ENCODE assay signal across 23 cellular contexts in genomic region chr10:59126992-59127391, GRCh38. TPM values are rescaled to one million over a fixed set of nuclear protein-coding genes. Genes with fewer than 3 reads are reported as not detected.
DNase-seq lines count a peak whose midpoint lies in the region; FAIRE-seq and TF ChIP-seq lines count a peak whose summit lies in the region.
"Had no signal": no experiment of that assay in that cellular context is flagged by ENCODE, and none has a peak within 500 bp of the region (broad histone marks: within the 10 kb centered on the region; RNA-seq: fewer than 3 reads in every experiment).

No MANE protein-coding gene starts in this region.

- no peaks in the 10 kb centered on the region for H3K27me3 ChIP-seq in small intestine (ENCODE audit: control insufficient read depth in 2 of 2, insufficient read depth in 2 of 2, low read length in 2 of 2)
- H3K27me3 ChIP-seq: SJCRH30 had no signal

- DNase-seq in NCI-H345 (lab: John Stamatoyannopoulos, UW), result peak; percentile 36
- no peak for DNase-seq in NCI-H345 treated with DMSO at 0.1 percent for 48 hours (lab: John Stamatoyannopoulos, UW; ENCODE audit: unreplicated experiment)
- peak; percentile 87 for DNase-seq in kidney tubule cell (ENCODE audit: low spot score)
- peak; percentile 39 for DNase-seq in small intestine
- DNase-seq in KBM-7, result no peak
- no peak for DNase-seq in immature natural killer cell
- no peak for DNase-seq in midbrain (lab: John Stamatoyannopoulos, UW)
- DNase-seq: CD4-positive, alpha-beta memory T cell; GF-D8; Karpas-422; MM.1S; NCI-H1092 treated with DMSO at 0.1 percent for 48 hours; NCI-H2081 treated with DMSO at 0.1 percent for 48 hours; NCI-H2227 treated with DMSO at 0.1 percent for 48 hours; NK-92 treated with Interleukin-12 subunit alpha and Interleukin-12 subunit beta, amount 100 ng/mL, for 24 hours; SJCRH30 had no signal

- peaks cover 0 to 3% (median 0%) of the 10 kb centered on the region in 5 experiments for H3K9me3 Mint-ChIP-seq in brain
- peaks cover 5 to 23% (median 12%) of the 10 kb centered on the region in 6 donors for H3K9me3 Mint-ChIP-seq in immature natural killer cell

- no peaks in the 10 kb centered on the region for H3K9me3 ChIP-seq in small intestine (ENCODE audit: control insufficient read depth, low read depth)
- H3K9me3 ChIP-seq: SJCRH30 had no signal

- in situ Hi-C loops in KBM-7 (cut with MboI; ENCODE audit: low pct_unique_long_range_greater_than_20kb, low sequenced_read_pairs), result no loop called here

- no peak for FAIRE-seq in small intestine (lab: Jason Lieb, UNC)
- FAIRE-seq: D721Med, GM12892, H1 had no signal

- H3K4me1 Mint-ChIP-seq in brain, result peaks cover 31% of the 10 kb centered on the region
- no peaks in the 10 kb centered on the region for H3K4me1 Mint-ChIP-seq in immature natural killer cell
- H3K4me1 Mint-ChIP-seq: CD4-positive, alpha-beta memory T cell had no signal

- H3K4me3 Mint-ChIP-seq in brain, result no peak overlapping the region
- no peak overlapping the region for H3K4me3 Mint-ChIP-seq in immature natural killer cell
- H3K4me3 Mint-ChIP-seq: CD4-positive, alpha-beta memory T cell had no signal

- H3K27ac Mint-ChIP-seq in brain (peak overlapping the region in 3 of 5 experiments; percentile 72 to 94 (median 90)), immature natural killer cell (no peak overlapping the region)
- H3K27ac Mint-ChIP-seq: CD4-positive, alpha-beta memory T cell had no signal

- H3K27me3 Mint-ChIP-seq in brain, result peaks cover 6% of the 10 kb centered on the region
- H3K27me3 Mint-ChIP-seq in immature natural killer cell (ENCODE audit: low read depth in 3 of 3), result peaks cover 0 to 6% (median 0%) of the 10 kb centered on the region in 3 donors
- H3K27me3 Mint-ChIP-seq: CD4-positive, alpha-beta memory T cell had no signal

- WGBS in small intestine, 3 donors, result 39 to 65% (median 47%) methylated on average over 3 of the region's 3 CpGs

- H3K36me3 ChIP-seq in small intestine (ENCODE audit: control insufficient read depth in 2 of 2, insufficient read depth in 2 of 2, low read length in 2 of 2), result no peaks in the 10 kb centered on the region
- H3K36me3 ChIP-seq: SJCRH30 had no signal

- H3K27ac ChIP-seq in small intestine (ENCODE audit: low read depth in 1 of 2, low read length in 1 of 2), result no peak overlapping the region
- H3K27ac ChIP-seq: 22Rv1, RWPE1, SJCRH30 had no signal

- TF ChIP-seq CTCF in brain (conservative IDR thresholded peaks at IDR 0.05), result no peak

- H3K4me1 ChIP-seq in small intestine (ENCODE audit: control insufficient read depth in 2 of 2, insufficient read depth in 1 of 2, low read depth in 1 of 2, low read length in 1 of 2), result no peaks in the 10 kb centered on the region
- H3K4me1 ChIP-seq: SJCRH30 had no signal

- H3K4me3 ChIP-seq in small intestine (ENCODE audit: low read depth in 1 of 2, low read length in 2 of 2), result no peak overlapping the region
- H3K4me3 ChIP-seq: SJCRH30 had no signal

- H3K36me3 Mint-ChIP-seq in brain, result no peaks in the 10 kb centered on the region
- no peaks in the 10 kb centered on the region for H3K36me3 Mint-ChIP-seq in immature natural killer cell
- H3K36me3 Mint-ChIP-seq: CD4-positive, alpha-beta memory T cell had no signal

RNA-seq across cellular contexts. Expression of gene PHYHIPL, which starts 49.5 kb away (rescaled TPM):
- 67.6 TPM for polyA plus RNA-seq in brain (ENCODE audit: insufficient read depth, low read depth, low replicate concordance)
- 10 to 100 TPM in 2 of 3 donors, 1 to 10 TPM in 1; 7.0 to 19.7 (median 12.1) TPM for polyA plus RNA-seq in small intestine
- not detected for polyA plus RNA-seq in immature natural killer cell
- polyA plus RNA-seq: BJ; CD4-positive, alpha-beta memory T cell had no signal

Comparison
In these comparisons a context has a peak if more than half of its experiments do, and no peak if none do; other contexts are left out.
1. DNase-seq: peak in NCI-H345 (single experiment), kidney tubule cell (single experiment) and small intestine (single experiment); none in NCI-H345 treated with DMSO at 0.1 percent for 48 hours (single experiment), KBM-7 (single experiment), immature natural killer cell (0 of 3) and midbrain (single experiment).
2. H3K27ac Mint-ChIP-seq: peak in brain (3 of 5); none in immature natural killer cell (0 of 6).
3. RNA of gene PHYHIPL, which starts 49.5 kb away (polyA plus RNA-seq): 67.6 TPM in brain (single experiment) and 7.0 to 19.7 TPM in small intestine; not detected in immature natural killer cell; every median in the first group is over 4 times any median in the second.